In genomic region chr2:62844311-62845090, GRCh38 we compare ENCODE assay signal across 21 cellular contexts.
"Had no signal": no experiment of that assay in that cellular context is flagged by ENCODE, and none has a peak within 500 bp of the region (broad histone marks: within the 10 kb centered on the region; RNA-seq: fewer than 3 reads in every experiment).

No MANE protein-coding gene starts in this region.

- H3K9me3 ChIP-seq: vagina had no signal

- H2AFZ ChIP-seq: hepatocyte had no signal

- H3K36me3 ChIP-seq: neutrophil, upper lobe of left lung had no signal

- H3K27ac Mint-ChIP-seq: effector memory CD8-positive, alpha-beta T cell; naive thymus-derived CD4-positive, alpha-beta T cell; nephron progenitor cell; stimulated activated memory B cell treated with anti-CD40 and anti-IgM and Interleukin-4, amounts not matched to agents 10 μg/mL and 1 μg/mL and 100 μg/mL, for 72 hours; stimulated activated naive CD8-positive, alpha-beta T cell treated with anti-CD3 and anti-CD28 coated beads, Interleukin-15, Interleukin-2, amounts not matched to agents 100 ng/mL and 50 ng/mL, for 24 hours had no signal

- H3K4me3 ChIP-seq: esophagus squamous epithelium, hepatocyte, psoas muscle, spleen, tibial artery, upper lobe of left lung, vagina had no signal

- H3K4me3 Mint-ChIP-seq: effector memory CD8-positive, alpha-beta T cell; naive thymus-derived CD4-positive, alpha-beta T cell; nephron progenitor cell; stimulated activated memory B cell treated with anti-CD40 and anti-IgM and Interleukin-4, amounts not matched to agents 10 μg/mL and 1 μg/mL and 100 μg/mL, for 72 hours; stimulated activated naive CD8-positive, alpha-beta T cell treated with anti-CD3 and anti-CD28 coated beads, Interleukin-15, Interleukin-2, amounts not matched to agents 100 ng/mL and 50 ng/mL, for 24 hours had no signal

- H3K4me1 Mint-ChIP-seq: naive thymus-derived CD4-positive, alpha-beta T cell; nephron progenitor cell; stimulated activated memory B cell treated with anti-CD40 and anti-IgM and Interleukin-4, amounts not matched to agents 10 μg/mL and 1 μg/mL and 100 μg/mL, for 72 hours had no signal

- H3K79me2 ChIP-seq: hepatocyte had no signal

- H3K4me1 ChIP-seq: esophagus squamous epithelium, psoas muscle, spleen, tibial artery, upper lobe of left lung, vagina had no signal

- H3K27me3 Mint-ChIP-seq: effector memory CD8-positive, alpha-beta T cell; naive thymus-derived CD4-positive, alpha-beta T cell; stimulated activated memory B cell treated with anti-CD40 and anti-IgM and Interleukin-4, amounts not matched to agents 10 μg/mL and 1 μg/mL and 100 μg/mL, for 72 hours; stimulated activated naive CD8-positive, alpha-beta T cell treated with anti-CD3 and anti-CD28 coated beads, Interleukin-15, Interleukin-2, amounts not matched to agents 100 ng/mL and 50 ng/mL, for 24 hours had no signal

- H3K27me3 ChIP-seq: esophagus squamous epithelium, hepatocyte, neutrophil, spleen, tibial artery, upper lobe of left lung, vagina had no signal

- H3K27ac ChIP-seq: esophagus squamous epithelium, hepatocyte, neutrophil, psoas muscle, spleen, tibial artery, upper lobe of left lung, vagina had no signal

- H3K4me2 ChIP-seq: hepatocyte had no signal

- H3K9me3 Mint-ChIP-seq: effector memory CD8-positive, alpha-beta T cell had no signal

- DNase-seq: effector memory CD8-positive, alpha-beta T cell; esophagus squamous epithelium; foreskin melanocyte; head of caudate nucleus; mesendoderm; naive thymus-derived CD4-positive, alpha-beta T cell; nephron progenitor cell; psoas muscle; retina; spleen; stimulated activated CD4-positive, alpha-beta T cell treated with anti-CD3 and anti-CD28 coated beads, Interleukin-15, amount 100 ng/mL, for 24 hours; stimulated activated CD4-positive, alpha-beta T cell treated with anti-CD3 and anti-CD28 coated beads, Interleukin-1b, Interleukin-23, amount 100 ng/mL, for 48 hours; stimulated activated CD4-positive, alpha-beta T cell treated with anti-CD3 and anti-CD28 coated beads, Interleukin-4, amount 100 ng/mL, for 24 hours; tibial artery; upper lobe of left lung had no signal

- ATAC-seq: effector memory CD8-positive, alpha-beta T cell; naive thymus-derived CD4-positive, alpha-beta T cell; psoas muscle; sciatic nerve; stimulated activated memory B cell treated with anti-CD40 and anti-IgM and Interleukin-4, amounts not matched to agents 10 μg/mL and 1 μg/mL and 100 μg/mL, for 72 hours had no signal
